In genomic region chr12:53098354-53098981, GRCh38 we compare ENCODE assay signal across 8 cellular contexts. TPM values are rescaled to one million over a fixed set of nuclear protein-coding genes. Genes with fewer than 3 reads are reported as not detected.
DNase-seq lines count a peak whose midpoint lies in the region; ATAC-seq, FAIRE-seq and TF ChIP-seq lines count a peak whose summit lies in the region.

No MANE protein-coding gene starts in this region.

- H3K4me3 ChIP-seq in WI38 (ENCODE audit: low read depth, low read length) (peak overlapping the region; percentile 72), aorta (ENCODE audit: low read length in 2 of 2) (peak overlapping the region; percentile 55 to 87)

- intact Hi-C loops in aorta (cut with DNase I), result loop anchor here in 1 of 2 donors (2.0 kb wide), 1 partner anchor 20 kb away; the partner anchor contains the start of gene SPRYD3

- H3K27ac ChIP-seq in aorta (ENCODE audit: low read depth in 1 of 2, low read length in 2 of 2), result peak overlapping the region; percentile 60 to 97

- H3K9me3 Mint-ChIP-seq in endothelial cell (ENCODE audit: unreplicated experiment) (no peaks in the 10 kb centered on the region), naive B cell (no peaks in the 10 kb centered on the region)

- peak; percentile 67 for FAIRE-seq in H54 (lab: Jason Lieb, UNC)

- WGBS in aorta, 2 donors, result 23 to 24% methylated on average over 13 of the region's 13 CpGs

- H3K27me3 Mint-ChIP-seq in endothelial cell (ENCODE audit: unreplicated experiment) (peaks cover 22% of the 10 kb centered on the region), naive B cell (peaks cover 7 to 23% (median 21%) of the 10 kb centered on the region in 3 donors)

- ATAC-seq in naive B cell (ENCODE audit: low read depth in 2 of 2) (no peak), aorta (ENCODE audit: low FRiP score) (peak; percentile 72)

- no peaks in the 10 kb centered on the region for H3K36me3 ChIP-seq in aorta (ENCODE audit: control insufficient read depth in 1 of 2, insufficient read depth in 2 of 2, low read length in 1 of 2)

- H3K4me3 Mint-ChIP-seq in endothelial cell (ENCODE audit: unreplicated experiment), result peak overlapping the region; percentile 85
- H3K4me3 Mint-ChIP-seq in naive B cell, result peak overlapping the region; percentile 65 to 90 (median 84)

- H3K27me3 ChIP-seq in aorta (ENCODE audit: control insufficient read depth in 1 of 2, insufficient read depth in 2 of 2, low read length in 1 of 2), result no peaks in the 10 kb centered on the region

- peak; percentile 45; the same call in 1 of the 2 replicates for TF ChIP-seq POLR2A in H54 (IDR thresholded peaks at IDR 0.05; ENCODE audit: low read depth, low read length)

- H3K4me1 ChIP-seq in aorta (ENCODE audit: control insufficient read depth in 1 of 2, insufficient read depth in 2 of 2, low read length in 2 of 2), result no peaks in the 10 kb centered on the region

- no peaks in the 10 kb centered on the region for H3K36me3 Mint-ChIP-seq in endothelial cell (ENCODE audit: low read depth, unreplicated experiment)
- no peaks in the 10 kb centered on the region for H3K36me3 Mint-ChIP-seq in naive B cell

- DNase-seq in H54 (ENCODE audit: insufficient read length, low spot score) (peak; percentile 77), endothelial cell (ENCODE audit: low spot score) (no peak), naive B cell (no peak), aorta (peak; percentile 78 to 87), GDM1 (lab: John Stamatoyannopoulos, UW) (no peak), DMS79 (lab: John Stamatoyannopoulos, UW) (no peak), SK-N-DZ (ENCODE audit: low spot score) (no peak)

- H3K27ac Mint-ChIP-seq in endothelial cell (ENCODE audit: unreplicated experiment), result no peak overlapping the region
- H3K27ac Mint-ChIP-seq in naive B cell, result peak overlapping the region in 1 of 6 donors; percentile 62

- no peak for TF ChIP-seq CTCF in WI38 (IDR thresholded peaks at IDR 0.05; ENCODE audit: low read depth, low read length)
- TF ChIP-seq CTCF in endothelial cell (IDR thresholded peaks at IDR 0.05; ENCODE audit: unreplicated experiment), result no peak

- no peaks in the 10 kb centered on the region for H3K9me3 ChIP-seq in aorta (ENCODE audit: control insufficient read depth, low read length)

- H3K4me1 Mint-ChIP-seq in endothelial cell (ENCODE audit: unreplicated experiment) (peaks cover 50% of the 10 kb centered on the region), naive B cell (peaks cover 25 to 35% (median 35%) of the 10 kb centered on the region in 3 donors)

RNA-seq across cellular contexts. Expression of gene IGFBP6, which starts 1.0 kb away (rescaled TPM):
- total RNA-seq in endothelial cell (ENCODE audit: unreplicated experiment) (21.1 TPM), aorta (100 to 1,000 TPM; 820 to 979 TPM)
- polyA plus RNA-seq in naive B cell (ENCODE audit: low read depth in 6 of 6) (not detected), aorta (100 to 1,000 TPM; 507 to 837 TPM)
- not detected in 2 replicates for polyA plus RNA-seq in SK-N-DZ (2014; cell fraction: cytosol; rRNA removed)
- not detected in 2 replicates for polyA plus RNA-seq in SK-N-DZ (2014; cell fraction: nucleus; rRNA removed)

RNA-seq across cellular contexts. Expression of gene SOAT2, which starts 4.8 kb away (rescaled TPM):
- total RNA-seq in endothelial cell (ENCODE audit: unreplicated experiment) (not detected), aorta (1 to 10 TPM in 1 of 2 donors, under 1 TPM in 1; 0.63 to 1.2 TPM)
- polyA plus RNA-seq in naive B cell (ENCODE audit: low read depth in 6 of 6) (not detected), aorta (1 to 10 TPM; 1.5 to 3.4 TPM)
- polyA plus RNA-seq in SK-N-DZ (2014; cell fraction: cytosol; rRNA removed), result not detected in 2 replicates
- not detected in 2 replicates for polyA plus RNA-seq in SK-N-DZ (2014; cell fraction: nucleus; rRNA removed)

RNA-seq across cellular contexts. Expression of gene SPRYD3, which starts 19.3 kb away (rescaled TPM):
- total RNA-seq in endothelial cell (ENCODE audit: unreplicated experiment) (10.5 TPM), aorta (100 to 1,000 TPM in 1 of 2 donors, 10 to 100 TPM in 1; 71.6 to 101 TPM)
- polyA plus RNA-seq in naive B cell (ENCODE audit: low read depth in 6 of 6) (10 to 100 TPM; 12.8 to 31.1 (median 23.2) TPM), aorta (10 to 100 TPM; 53.8 to 60.9 TPM)
- polyA plus RNA-seq in SK-N-DZ (2014; cell fraction: cytosol; rRNA removed), result 2.0 and 2.7 TPM in 2 replicates
- polyA plus RNA-seq in SK-N-DZ (2014; cell fraction: nucleus; rRNA removed), result 4.9 and 5.4 TPM in 2 replicates

RNA-seq across cellular contexts. Expression of gene TNS2, which starts 48.6 kb away (rescaled TPM):
- total RNA-seq in endothelial cell (ENCODE audit: unreplicated experiment) (112 TPM), aorta (100 to 1,000 TPM; 198 to 275 TPM)
- polyA plus RNA-seq in naive B cell (ENCODE audit: low read depth in 6 of 6) (under 1 TPM in 5 of 6 donors, not detected in 1; 0.05 to 0.91 (median 0.47) TPM), aorta (100 to 1,000 TPM; 130 to 412 TPM)
- polyA plus RNA-seq in SK-N-DZ (2014; cell fraction: cytosol; rRNA removed), result 0.68 and 0.81 TPM in 2 replicates
- polyA plus RNA-seq in SK-N-DZ (2014; cell fraction: nucleus; rRNA removed), result 0.75 and 1.2 TPM in 2 replicates

Comparison
In these comparisons a context has a peak if more than half of its experiments do, and no peak if none do; other contexts are left out.
1. DNase-seq: peak in H54 (single experiment) and aorta (2 of 2); none in endothelial cell (single experiment), naive B cell (single experiment), GDM1 (single experiment), DMS79 (single experiment) and SK-N-DZ (single experiment).
2. RNA of gene IGFBP6, which starts 1.0 kb away (total RNA-seq): 820 to 979 TPM in aorta; 21.1 TPM in endothelial cell (single experiment); every median in the first group is over 10 times any median in the second.